ENCODE assay signal across 9 cellular contexts in the genomic region with DNA sequence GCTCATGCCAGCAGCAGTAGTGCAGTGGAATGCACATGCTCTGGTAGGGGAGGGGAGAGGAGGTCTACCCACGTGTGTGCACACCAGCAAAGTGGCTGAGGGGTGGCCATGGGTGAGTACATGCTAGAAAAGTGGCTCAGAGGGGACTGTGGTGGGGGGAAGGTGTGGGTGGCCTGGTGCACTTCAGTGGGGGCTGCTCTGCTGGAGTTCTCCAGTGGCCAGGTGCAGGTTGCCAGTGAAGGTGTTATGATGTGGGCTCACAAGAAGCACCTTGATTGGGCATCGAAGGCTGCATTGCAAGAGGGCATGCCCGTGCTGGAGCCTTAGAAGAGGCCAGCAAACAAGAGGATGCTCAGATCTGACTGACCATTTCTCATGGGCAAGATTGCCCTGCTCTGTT.
"Had no signal": no experiment of that assay in that cellular context is flagged by ENCODE, and none has a peak within 500 bp of the region (broad histone marks: within the 10 kb centered on the region; RNA-seq: fewer than 3 reads in every experiment).

No MANE protein-coding gene starts in this region.

- ATAC-seq: K562 had no signal

- H3K9ac ChIP-seq: GM23248 had no signal

- H2AFZ ChIP-seq: GM23248 had no signal

- FAIRE-seq: H54, HTR-8/SVneo, K562 had no signal

- H3K27ac ChIP-seq: GM23248 had no signal

- DNase-seq: GM23248, GOT3, H9, HCEC 1CT, IMR-90, KG1 had no signal

- H3K4me3 ChIP-seq: GM23248, K562 had no signal

- H3K4me3 Mint-ChIP-seq: H9 had no signal

- H3K27ac Mint-ChIP-seq: H9 had no signal

- H3K4me1 Mint-ChIP-seq: H9 had no signal
